8 cellular contexts compared by ENCODE assay signal in genomic region chr6:53547815-53548496, GRCh38. TPM values are rescaled to one million over a fixed set of nuclear protein-coding genes. Genes with fewer than 3 reads are reported as not detected.
DNase-seq lines count a peak whose midpoint lies in the region; ATAC-seq, FAIRE-seq and TF ChIP-seq lines count a peak whose summit lies in the region.

No MANE protein-coding gene starts in this region.

- H3K4me3 ChIP-seq in ACC112 (ENCODE audit: low read depth, low read length), result peak overlapping the region; percentile 83
- H3K4me3 ChIP-seq in mammary epithelial cell (replicated peaks in 1 of 3; ENCODE audit: insufficient read depth in 1 of 3, low read depth in 2 of 3, low read length in 3 of 3), result peak overlapping the region; percentile 60 to 76 (median 64)
- H3K4me3 ChIP-seq in small intestine (ENCODE audit: low read depth in 1 of 2, low read length in 2 of 2), result peak overlapping the region in 1 of 2 donors; percentile 69

- H3K79me2 ChIP-seq in ACC112 (ENCODE audit: control insufficient read depth, insufficient read depth, low read length, unreplicated experiment), result peaks cover 13% of the 10 kb centered on the region
- peaks cover 18% of the 10 kb centered on the region for H3K79me2 ChIP-seq in mammary epithelial cell (ENCODE audit: insufficient read depth, low read length)

- in situ Hi-C loops in mammary epithelial cell (cut with MboI; ENCODE audit: low sequenced_read_pairs in 2 of 2), result loop anchor here (5.0 to 10.0 kb wide), 3 partner anchors 67 to 99 kb away; no protein-coding TSS in a partner anchor

- H3K9me3 ChIP-seq in mammary epithelial cell (replicated peaks; ENCODE audit: insufficient read depth, low read length) (no peaks in the 10 kb centered on the region), small intestine (ENCODE audit: control insufficient read depth, low read depth) (no peaks in the 10 kb centered on the region)

- no peaks in the 10 kb centered on the region for H3K27me3 ChIP-seq in ACC112 (ENCODE audit: insufficient read depth, low read length)
- no peaks in the 10 kb centered on the region for H3K27me3 ChIP-seq in mammary epithelial cell (ENCODE audit: insufficient read depth, low read length)
- no peaks in the 10 kb centered on the region for H3K27me3 ChIP-seq in small intestine (ENCODE audit: control insufficient read depth in 2 of 2, insufficient read depth in 2 of 2, low read length in 2 of 2)

- H3K36me3 ChIP-seq in ACC112 (ENCODE audit: insufficient read depth, low read length) (no peaks in the 10 kb centered on the region), mammary epithelial cell (ENCODE audit: insufficient read depth, low read length) (no peaks in the 10 kb centered on the region), small intestine (ENCODE audit: control insufficient read depth in 2 of 2, insufficient read depth in 2 of 2, low read length in 2 of 2) (no peaks in the 10 kb centered on the region)

- H2AFZ ChIP-seq in ACC112 (ENCODE audit: low read length, unreplicated experiment), result peak overlapping the region; percentile 95
- peak overlapping the region; percentile 92 for H2AFZ ChIP-seq in mammary epithelial cell (ENCODE audit: low read depth, low read length)

- peak overlapping the region; percentile 83 for H3K9ac ChIP-seq in mammary epithelial cell (ENCODE audit: insufficient read depth, low read length)

- WGBS in mammary epithelial cell (ENCODE audit: low coverage, missing lambda C conversion rate), result 4% methylated on average over 22 of the region's 57 CpGs
- WGBS in small intestine, 3 donors, result 1% methylated on average over 47 to 57 of the region's 57 CpGs

- no peak for FAIRE-seq in small intestine (lab: Jason Lieb, UNC)

- dilution Hi-C loops in mammary epithelial cell (cut with HindIII; ENCODE audit: low sequenced_read_pairs), result no loop called here

- peak overlapping the region; percentile 67 for H3K27ac ChIP-seq in ACC112 (ENCODE audit: low read depth, low read length)
- H3K27ac ChIP-seq in VCaP, result peak overlapping the region; percentile 89
- H3K27ac ChIP-seq in mammary epithelial cell (ENCODE audit: insufficient read depth, low read depth, low read length), result peak overlapping the region; percentile 75
- peak overlapping the region in 1 of 2 donors; percentile 77 for H3K27ac ChIP-seq in small intestine (ENCODE audit: low read depth in 1 of 2, low read length in 1 of 2)

- intact Hi-C loops in mammary epithelial cell (cut with micrococcal nuclease), result no loop called here

- peak overlapping the region; percentile 76 for H3K4me2 ChIP-seq in mammary epithelial cell (ENCODE audit: insufficient read depth, low read depth, low read length)

- H4K20me1 ChIP-seq in mammary epithelial cell (ENCODE audit: insufficient read depth, low read length), result no peaks in the 10 kb centered on the region

- ATAC-seq in GM18868 (IDR thresholded peaks at IDR 0.05; ENCODE audit: unreplicated experiment) (peak; percentile 71), HG03103 (IDR thresholded peaks at IDR 0.05; ENCODE audit: low read depth, unreplicated experiment) (peak; percentile 72)

- DNase-seq in NCI-H2171 treated with DMSO at 0.1 percent for 48 hours (lab: John Stamatoyannopoulos, UW) (peak; percentile 94), mammary epithelial cell (peak; percentile 95), iPS-NIHi11 (ENCODE audit: low spot score) (peak; percentile 90), small intestine (peak; percentile 97)

- no peak; the same call in 1 of the 2 replicates for TF ChIP-seq CTCF in VCaP (conservative IDR thresholded peaks at IDR 0.05)
- peak in 1 of 2 donors; percentile 22 for TF ChIP-seq CTCF in mammary epithelial cell (conservative IDR thresholded peaks at IDR 0.05 in 1 of 2, IDR thresholded peaks at IDR 0.05 in 1 of 2; ENCODE audit: extremely low read depth in 1 of 2, insufficient read depth in 1 of 2, low read depth in 1 of 2, low read length in 2 of 2)

- no TSS peak for BruUV-seq in mammary epithelial cell (replicated peaks; lab: Mats Ljungman, UMichigan)

- CTCF ChIA-PET in mammary epithelial cell (lab: Charles Lee; ENCODE audit: low non-redundant PET), result interaction anchor here (0.7 kb wide), 1 partner anchor 69 kb away, joined by 3 read pairs; no protein-coding TSS in a partner anchor

- H3K4me1 ChIP-seq in ACC112 (ENCODE audit: control insufficient read depth, insufficient read depth, low read length, unreplicated experiment) (peaks cover 21% of the 10 kb centered on the region), mammary epithelial cell (ENCODE audit: insufficient read depth, low read length) (peaks cover 22% of the 10 kb centered on the region), small intestine (ENCODE audit: control insufficient read depth in 2 of 2, insufficient read depth in 1 of 2, low read depth in 1 of 2, low read length in 1 of 2) (peaks cover 3 to 10% of the 10 kb centered on the region in 2 donors)

RNA-seq across cellular contexts. Expression of gene GCLC, which starts 3.1 kb away (rescaled TPM):
- 100 to 1,000 TPM in 1 of 2 donors, 10 to 100 TPM in 1; 94.7 to 128 TPM for total RNA-seq in mammary epithelial cell
- 59.8 TPM for polyA plus RNA-seq in mammary epithelial cell
- 69.6 TPM for polyA minus RNA-seq in mammary epithelial cell
- 10 to 100 TPM; 26.6 to 28.1 (median 28.0) TPM for polyA plus RNA-seq in small intestine
